ENCODE assay signal across 13 cellular contexts in the genomic region with DNA sequence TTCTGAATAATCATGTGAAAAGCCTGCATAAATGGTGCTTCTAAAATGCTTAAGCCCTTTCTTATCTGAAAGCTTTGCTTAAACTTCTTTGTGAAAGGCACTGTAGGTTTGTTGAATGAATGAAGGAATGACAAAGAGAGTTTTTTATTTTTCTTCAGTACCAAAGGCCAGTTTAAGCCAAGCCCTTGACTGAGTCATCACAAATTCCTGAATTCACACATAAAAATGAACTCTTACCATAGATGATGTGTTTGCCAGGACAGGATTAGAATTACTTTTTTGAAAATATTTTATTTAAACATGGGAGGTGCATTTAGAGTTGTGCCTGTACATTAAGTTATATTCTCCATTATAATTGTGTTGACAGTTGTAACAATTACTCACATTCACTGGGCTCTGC.
A peak's percentile ranks its signal among the peaks of the same experiment; 100 is the strongest.
DNase-seq lines count a peak whose midpoint lies in the region; TF ChIP-seq lines count a peak whose summit lies in the region.
"Had no signal": no experiment of that assay in that cellular context is flagged by ENCODE, and none has a peak within 500 bp of the region (broad histone marks: within the 10 kb centered on the region; RNA-seq: fewer than 3 reads in every experiment).

No MANE protein-coding gene starts in this region.

- H3K9me3 Mint-ChIP-seq in Calu3 (ENCODE audit: low read depth, unreplicated experiment) = no peaks in the 10 kb centered on the region

- H3K4me3 ChIP-seq in adipocyte (ENCODE audit: low read length) (peak overlapping the region; percentile 72), fibroblast of villous mesenchyme (ENCODE audit: low read depth, low read length) (no peak overlapping the region), suprapubic skin (no peak overlapping the region), HAP-1 (no peak overlapping the region)
- H3K4me3 ChIP-seq: dorsolateral prefrontal cortex, gastrocnemius medialis, spleen had no signal

- peak overlapping the region; percentile 47 for H3K27ac ChIP-seq in suprapubic skin
- H3K27ac ChIP-seq: C4-2B, dorsolateral prefrontal cortex had no signal

- in situ Hi-C loops in HAP-1 (cut with MboI; ENCODE audit: low sequenced_read_pairs) = no loop called here

- no peak for TF ChIP-seq EP300 in suprapubic skin (IDR thresholded peaks at IDR 0.05)

- no peaks in the 10 kb centered on the region for H3K36me3 Mint-ChIP-seq in Calu3 (ENCODE audit: insufficient read depth, unreplicated experiment)

- no TSS peak for BruUV-seq in Calu3 (replicated peaks; lab: Mats Ljungman, UMichigan)

- no peaks in the 10 kb centered on the region for H3K4me1 Mint-ChIP-seq in Calu3 (ENCODE audit: low read depth, unreplicated experiment)

- TF ChIP-seq CTCF in fibroblast of villous mesenchyme (IDR thresholded peaks at IDR 0.05; ENCODE audit: insufficient read depth, low read depth, low read length) (no peak), suprapubic skin (IDR thresholded peaks at IDR 0.05) (no peak), Calu3 (IDR thresholded peaks at IDR 0.05; ENCODE audit: unreplicated experiment) (no peak)

- CTCF ChIA-PET in Calu3 (lab: Charles Lee) = no interaction called here

- H3K27me3 ChIP-seq in adipocyte (replicated peaks; ENCODE audit: control insufficient read depth, insufficient read depth, low read length) (no peaks in the 10 kb centered on the region), suprapubic skin (no peaks in the 10 kb centered on the region), HAP-1 (ENCODE audit: low read depth) (no peaks in the 10 kb centered on the region)
- H3K27me3 ChIP-seq: dorsolateral prefrontal cortex, gastrocnemius medialis, spleen had no signal

- TF ChIP-seq POLR2A in suprapubic skin (IDR thresholded peaks at IDR 0.05) = no peak

- H3K27ac Mint-ChIP-seq in Calu3 (ENCODE audit: unreplicated experiment) = no peak overlapping the region

- H3K9me3 ChIP-seq in adipocyte (ENCODE audit: control insufficient read depth, low read length) (no peaks in the 10 kb centered on the region), suprapubic skin (no peaks in the 10 kb centered on the region), HAP-1 (no peaks in the 10 kb centered on the region)
- H3K9me3 ChIP-seq: gastrocnemius medialis, spleen had no signal

- DNase-seq in GM03348 (ENCODE audit: low spot score) (peak; percentile 67), adipocyte (ENCODE audit: low read depth) (peak; percentile 75), fibroblast of villous mesenchyme (ENCODE audit: low read depth) (peak; percentile 29), suprapubic skin (ENCODE audit: low spot score in 2 of 2) (no peak), HAP-1 (ENCODE audit: low spot score in 2 of 2) (no peak), GM19240 (ENCODE audit: insufficient read length, low spot score) (no peak), Calu3 (no peak)
- DNase-seq: dorsolateral prefrontal cortex, gastrocnemius medialis, NCI-H1105 treated with DMSO at 0.1 percent for 48 hours, nucleus accumbens, spleen had no signal

- no peak overlapping the region for H3K4me3 Mint-ChIP-seq in Calu3 (ENCODE audit: low read depth, unreplicated experiment)

- no peaks in the 10 kb centered on the region for H3K27me3 Mint-ChIP-seq in Calu3 (ENCODE audit: unreplicated experiment)

- no peaks in the 10 kb centered on the region for H3K36me3 ChIP-seq in adipocyte (ENCODE audit: control insufficient read depth, insufficient read depth, low read length, severe bottlenecking)
- H3K36me3 ChIP-seq in suprapubic skin = no peaks in the 10 kb centered on the region
- H3K36me3 ChIP-seq in HAP-1 (replicated peaks) = no peaks in the 10 kb centered on the region
- H3K36me3 ChIP-seq: gastrocnemius medialis, spleen had no signal

- peak overlapping the region; percentile 83 for H3K9ac ChIP-seq in adipocyte (ENCODE audit: low read length)

- intact Hi-C loops in Calu3 (cut with micrococcal nuclease; ENCODE audit: unreplicated experiment) = no loop called here

- H3K4me1 ChIP-seq in adipocyte (ENCODE audit: control insufficient read depth, insufficient read depth, low read length) (peaks cover 20% of the 10 kb centered on the region), suprapubic skin (peaks cover 12% of the 10 kb centered on the region), HAP-1 (peaks cover 5% of the 10 kb centered on the region; the same call in 1 of the 2 replicates)
- H3K4me1 ChIP-seq: gastrocnemius medialis had no signal

Comparison
In these comparisons a context has a peak if more than half of its experiments do, and no peak if none do; other contexts are left out.
1. DNase-seq: peak in GM03348 (single experiment), adipocyte (single experiment) and fibroblast of villous mesenchyme (single experiment); none in suprapubic skin (0 of 2), HAP-1 (0 of 2), GM19240 (single experiment) and Calu3 (single experiment).